Comparison of ENCODE assay signal across 8 cellular contexts in the genomic region with DNA sequence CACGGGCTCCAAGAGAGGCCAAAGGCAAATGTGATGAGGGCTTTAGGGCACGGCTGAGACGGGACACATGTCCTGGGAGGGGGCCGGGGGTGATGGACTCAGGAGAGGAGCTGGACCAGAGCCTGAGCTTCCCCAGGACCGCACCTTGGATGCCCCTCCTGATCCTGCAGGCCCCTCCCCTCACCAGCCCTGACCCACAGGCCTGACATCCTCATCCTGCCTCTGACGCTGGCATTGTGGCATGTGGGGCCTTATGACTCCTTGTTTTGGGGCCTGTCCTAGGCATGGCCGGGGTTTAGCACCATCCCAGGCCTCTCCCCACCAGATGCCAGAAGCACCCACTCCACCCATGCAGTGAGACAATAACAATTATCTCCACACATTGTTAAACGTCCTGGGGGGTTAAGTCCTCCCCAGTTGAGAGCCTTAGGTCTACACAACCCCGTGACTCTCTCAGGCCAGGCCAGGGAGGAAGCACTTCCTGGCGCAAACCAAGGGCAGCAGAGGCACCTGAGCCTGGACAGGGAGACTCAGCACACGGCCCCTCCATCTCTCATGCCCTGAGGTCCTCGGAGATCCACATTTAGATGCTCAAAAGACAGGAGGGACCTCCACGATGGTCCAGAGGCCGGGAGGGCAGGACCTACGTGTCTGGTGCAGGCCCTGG. TPM values are rescaled to one million over a fixed set of nuclear protein-coding genes. Genes with fewer than 3 reads are reported as not detected.
"Had no signal": no experiment of that assay in that cellular context is flagged by ENCODE, and none has a peak within 500 bp of the region (broad histone marks: within the 10 kb centered on the region; RNA-seq: fewer than 3 reads in every experiment).

No MANE protein-coding gene starts in this region.

RNA-seq across cellular contexts. Expression of gene SIGLEC7, which starts 0.8 kb away (rescaled TPM):
- total RNA-seq: activated CD8-positive, alpha-beta memory T cell treated with anti-CD3 and anti-CD28 coated beads, Interleukin-2, amount 10 ng/mL, durations not matched to agents 7 days and 5 days; activated CD8-positive, alpha-beta T cell treated with anti-CD3 and anti-CD28 coated beads, Interleukin-2, amount 10 ng/mL, durations not matched to agents 7 days and 5 days; activated naive CD4-positive, alpha-beta T cell treated with anti-CD3 and anti-CD28 coated beads for 36 hours; activated T-helper 17 cell treated with anti-CD3 and anti-CD28 coated beads, Interleukin-2, amount 50 U/mL, for 72 hours; K562; OCI-LY7; RPMI7951; WTC11 had no signal

RNA-seq across cellular contexts. Expression of gene SIGLEC9, which starts 18.2 kb away (rescaled TPM):
- total RNA-seq: OCI-LY7, RPMI7951, WTC11 had no signal
